In the genomic region with DNA sequence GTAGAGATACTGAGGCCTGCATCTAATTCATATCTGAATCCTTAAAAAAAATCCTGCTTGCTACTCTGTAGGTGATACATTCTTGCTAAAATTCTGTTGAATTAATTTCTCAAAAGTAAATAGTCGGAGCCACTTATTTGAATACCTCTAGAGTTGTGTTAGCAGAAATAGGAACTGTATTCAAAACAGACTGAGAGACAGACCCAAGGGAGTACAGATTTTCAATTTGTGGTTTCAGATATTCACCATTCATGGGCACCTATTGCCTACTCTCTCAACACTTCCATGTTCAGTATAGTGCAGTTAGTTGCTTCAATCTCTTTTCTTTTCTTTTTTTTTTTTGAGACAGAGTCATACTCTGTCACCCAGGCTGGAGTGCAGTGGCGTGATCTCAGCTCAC, we compare ENCODE assay signal across 18 cellular contexts. TPM values are rescaled to one million over a fixed set of nuclear protein-coding genes. Genes with fewer than 3 reads are reported as not detected.
DNase-seq lines count a peak whose midpoint lies in the region; ATAC-seq and TF ChIP-seq lines count a peak whose summit lies in the region.
"Had no signal": no experiment of that assay in that cellular context is flagged by ENCODE, and none has a peak within 500 bp of the region (broad histone marks: within the 10 kb centered on the region; RNA-seq: fewer than 3 reads in every experiment).

No MANE protein-coding gene starts in this region.

- H3K9me3 ChIP-seq in Peyer's patch (no peaks in the 10 kb centered on the region), sigmoid colon (no peaks in the 10 kb centered on the region)
- H3K9me3 ChIP-seq: breast epithelium, SJCRH30 had no signal

- H3K4me3 ChIP-seq in Peyer's patch (no peak overlapping the region), sigmoid colon (no peak overlapping the region)
- H3K4me3 ChIP-seq: breast epithelium, SJCRH30 had no signal

- TF ChIP-seq CTCF in Peyer's patch (IDR thresholded peaks at IDR 0.05) (no peak), sigmoid colon (IDR thresholded peaks at IDR 0.05) (no peak)

- H3K4me1 ChIP-seq in Peyer's patch (peaks cover 0 to under 1% (median 0%) of the 10 kb centered on the region in 4 donors), sigmoid colon (no peaks in the 10 kb centered on the region)
- H3K4me1 ChIP-seq: breast epithelium, SJCRH30 had no signal

- 81 to 91% methylated on average over 2 of the region's 2 CpGs for WGBS in sigmoid colon, 2 donors

- DNase-seq in NAMALWA (ENCODE audit: low spot score) (peak; percentile 59), Peyer's patch (no peak), sigmoid colon (no peak), islet precursor cell (no peak)
- DNase-seq in stimulated activated CD4-positive, alpha-beta T cell treated with anti-CD3 and anti-CD28 coated beads, Interleukin-1b, Interleukin-23, amount 100 ng/mL, for 48 hours, result no peak
- DNase-seq: GF-D8, H9, midbrain, NCI-H226, retina, SJCRH30 had no signal

- no peak overlapping the region for H3K27ac ChIP-seq in Peyer's patch
- H3K27ac ChIP-seq in sigmoid colon, result no peak overlapping the region
- H3K27ac ChIP-seq: breast epithelium, SJCRH30 had no signal

- H3K27me3 ChIP-seq in Peyer's patch (no peaks in the 10 kb centered on the region), sigmoid colon (no peaks in the 10 kb centered on the region)
- H3K27me3 ChIP-seq: breast epithelium, SJCRH30 had no signal

- ATAC-seq in GM18517 (IDR thresholded peaks at IDR 0.05; ENCODE audit: unreplicated experiment), result peak; percentile 98
- ATAC-seq in GM21423 (IDR thresholded peaks at IDR 0.05; ENCODE audit: unreplicated experiment), result peak; percentile 89
- peak; percentile 85 for ATAC-seq in HG03045 (IDR thresholded peaks at IDR 0.05; ENCODE audit: unreplicated experiment)

- no peak for TF ChIP-seq EP300 in sigmoid colon (IDR thresholded peaks at IDR 0.05)

- intact Hi-C loops in sigmoid colon (cut with DNase I), result no loop called here

- TF ChIP-seq POLR2A in Peyer's patch (IDR thresholded peaks at IDR 0.05) (no peak), sigmoid colon (IDR thresholded peaks at IDR 0.05) (no peak)

- H3K36me3 ChIP-seq in Peyer's patch, result no peaks in the 10 kb centered on the region
- H3K36me3 ChIP-seq in sigmoid colon, result no peaks in the 10 kb centered on the region
- H3K36me3 ChIP-seq: breast epithelium, SJCRH30 had no signal

RNA-seq across cellular contexts. Expression of gene CTLA4, which starts 46.6 kb away (rescaled TPM):
- total RNA-seq in Peyer's patch, result 10 to 100 TPM in 1 of 4 donors, not detected in 3; 42.1 TPM
- under 1 TPM in 1 of 4 donors, not detected in 3; 0.49 TPM for total RNA-seq in sigmoid colon
- 1 to 10 TPM in 1 of 3 donors, not detected in 2; 9.0 TPM for polyA plus RNA-seq in sigmoid colon
- total RNA-seq: H9, LHCN-M2, SJCRH30, temporal lobe had no signal
- polyA plus RNA-seq: BJ had no signal
